13 cellular contexts compared by ENCODE assay signal in genomic region chr10:63204667-63205391, GRCh38.
DNase-seq lines count a peak whose midpoint lies in the region; ATAC-seq and TF ChIP-seq lines count a peak whose summit lies in the region.
"Had no signal": no experiment of that assay in that cellular context is flagged by ENCODE, and none has a peak within 500 bp of the region (broad histone marks: within the 10 kb centered on the region; RNA-seq: fewer than 3 reads in every experiment).

No MANE protein-coding gene starts in this region.

- no peaks in the 10 kb centered on the region for H3K27me3 ChIP-seq in testis
- H3K27me3 ChIP-seq: BE2C had no signal

- H3K27me3 Mint-ChIP-seq in activated T-cell treated with anti-CD3 and anti-CD28 coated beads, Interleukin-2, amount 50 U/mL, for 4 hours (ENCODE audit: low read depth) = no peaks in the 10 kb centered on the region
- H3K27me3 Mint-ChIP-seq in activated CD4-positive, alpha-beta memory T cell treated with anti-CD3 and anti-CD28 coated beads, Interleukin-2, amount 10 ng/mL, durations not matched to agents 7 days and 5 days = no peaks in the 10 kb centered on the region

- no peak overlapping the region for H3K27ac ChIP-seq in testis

- no peaks in the 10 kb centered on the region for H3K36me3 ChIP-seq in testis (ENCODE audit: low read depth, missing control alignments)

- no peaks in the 10 kb centered on the region for H3K9me3 Mint-ChIP-seq in activated T-cell treated with anti-CD3 and anti-CD28 coated beads, Interleukin-2, amount 50 U/mL, for 4 hours
- no peaks in the 10 kb centered on the region for H3K9me3 Mint-ChIP-seq in activated CD4-positive, alpha-beta memory T cell treated with anti-CD3 and anti-CD28 coated beads, Interleukin-2, amount 10 ng/mL, durations not matched to agents 7 days and 5 days
- no peaks in the 10 kb centered on the region for H3K9me3 Mint-ChIP-seq in stimulated activated effector memory CD8-positive, alpha-beta T cell treated with anti-CD3 and anti-CD28 coated beads, Interleukin-12 subunit alpha, Interleukin-12 subunit beta, amount 100 ng/mL, for 72 hours

- TF ChIP-seq CTCF in testis (IDR thresholded peaks at IDR 0.05) = no peak

- peaks cover 25% of the 10 kb centered on the region for H3K4me1 ChIP-seq in testis

- TF ChIP-seq POLR2A in testis (IDR thresholded peaks at IDR 0.05) = no peak

- peak overlapping the region; percentile 79 for H3K27ac Mint-ChIP-seq in activated CD4-positive, alpha-beta memory T cell treated with anti-CD3 and anti-CD28 coated beads, Interleukin-2, amount 10 ng/mL, durations not matched to agents 7 days and 5 days
- H3K27ac Mint-ChIP-seq in stimulated activated effector memory CD8-positive, alpha-beta T cell treated with anti-CD3 and anti-CD28 coated beads, Interleukin-12 subunit alpha, Interleukin-12 subunit beta, amount 100 ng/mL, for 72 hours = peak overlapping the region; percentile 29

- no peak overlapping the region for H3K4me3 ChIP-seq in testis

- H3K36me3 Mint-ChIP-seq in activated T-cell treated with anti-CD3 and anti-CD28 coated beads, Interleukin-2, amount 50 U/mL, for 4 hours (ENCODE audit: insufficient read depth) = peaks cover 34% of the 10 kb centered on the region
- peaks cover 42% of the 10 kb centered on the region for H3K36me3 Mint-ChIP-seq in activated CD4-positive, alpha-beta memory T cell treated with anti-CD3 and anti-CD28 coated beads, Interleukin-2, amount 10 ng/mL, durations not matched to agents 7 days and 5 days (ENCODE audit: low read depth)
- peaks cover 71% of the 10 kb centered on the region for H3K36me3 Mint-ChIP-seq in stimulated activated effector memory CD8-positive, alpha-beta T cell treated with anti-CD3 and anti-CD28 coated beads, Interleukin-12 subunit alpha, Interleukin-12 subunit beta, amount 100 ng/mL, for 72 hours

- intact Hi-C loops in testis (cut with DNase I; ENCODE audit: low total_unique reads) = no loop called here
- intact Hi-C loops in sciatic nerve (cut with DNase I) = no loop called here

- 75 to 76% methylated on average over 4 of the region's 4 CpGs for WGBS in testis, 2 donors

- POLR2A ChIA-PET in activated CD4-positive, alpha-beta memory T cell treated with anti-CD3 and anti-CD28 coated beads, Interleukin-2, amount 10 ng/mL, durations not matched to agents 7 days and 5 days (lab: Charles Lee) = interaction anchor here (4.1 kb wide), 1 partner anchor 63 kb away, joined by 24 read pairs; no protein-coding TSS in a partner anchor

- ATAC-seq in activated T-cell treated with anti-CD3 and anti-CD28 coated beads, Interleukin-2, amount 50 U/mL, for 4 hours = no peak
- ATAC-seq in HG02759 (IDR thresholded peaks at IDR 0.05; ENCODE audit: unreplicated experiment) (peak; percentile 59), GM19328 (IDR thresholded peaks at IDR 0.05; ENCODE audit: unreplicated experiment) (no peak), sciatic nerve (no peak)
- ATAC-seq in stimulated activated effector memory CD8-positive, alpha-beta T cell treated with anti-CD3 and anti-CD28 coated beads, Interleukin-12 subunit alpha, Interleukin-12 subunit beta, amount 100 ng/mL, for 72 hours = peak; percentile 44

- no peak for DNase-seq in activated T-cell treated with anti-CD3 and anti-CD28 coated beads, Interleukin-2, amount 50 U/mL, for 4 hours
- DNase-seq in activated T-cell treated with anti-CD3 and anti-CD28 coated beads, Interleukin-2, amount 50 U/mL, for 1 hour = no peak
- no peak for DNase-seq in activated CD4-positive, alpha-beta memory T cell treated with anti-CD3 and anti-CD28 coated beads, Interleukin-2, amount 10 ng/mL, durations not matched to agents 7 days and 5 days
- no peak for DNase-seq in stimulated activated effector memory CD8-positive, alpha-beta T cell treated with anti-CD3 and anti-CD28 coated beads, Interleukin-12 subunit alpha, Interleukin-12 subunit beta, amount 100 ng/mL, for 72 hours (ENCODE audit: low spot score in 2 of 2)
- DNase-seq in testis (no peak), sciatic nerve (ENCODE audit: low spot score) (no peak)
- DNase-seq: BE2C; HCEC 1CT; NCI-H187 treated with DMSO at 0.1 percent for 48 hours; stimulated activated CD4-positive, alpha-beta T cell treated with anti-CD3 and anti-CD28 coated beads, Interleukin-15, amount 100 ng/mL, for 24 hours; T-helper 9 cell had no signal

- H3K9me3 ChIP-seq in testis = no peaks in the 10 kb centered on the region
- H3K9me3 ChIP-seq: BE2C had no signal

- peaks cover 44% of the 10 kb centered on the region for H3K4me1 Mint-ChIP-seq in activated T-cell treated with anti-CD3 and anti-CD28 coated beads, Interleukin-2, amount 50 U/mL, for 4 hours (ENCODE audit: low read depth)
- peaks cover 49% of the 10 kb centered on the region for H3K4me1 Mint-ChIP-seq in activated CD4-positive, alpha-beta memory T cell treated with anti-CD3 and anti-CD28 coated beads, Interleukin-2, amount 10 ng/mL, durations not matched to agents 7 days and 5 days
- H3K4me1 Mint-ChIP-seq in stimulated activated effector memory CD8-positive, alpha-beta T cell treated with anti-CD3 and anti-CD28 coated beads, Interleukin-12 subunit alpha, Interleukin-12 subunit beta, amount 100 ng/mL, for 72 hours = peaks cover 41% of the 10 kb centered on the region

- peak overlapping the region; percentile 52 for H3K4me3 Mint-ChIP-seq in activated T-cell treated with anti-CD3 and anti-CD28 coated beads, Interleukin-2, amount 50 U/mL, for 4 hours
- H3K4me3 Mint-ChIP-seq in activated CD4-positive, alpha-beta memory T cell treated with anti-CD3 and anti-CD28 coated beads, Interleukin-2, amount 10 ng/mL, durations not matched to agents 7 days and 5 days = peak overlapping the region; percentile 79
- H3K4me3 Mint-ChIP-seq in stimulated activated effector memory CD8-positive, alpha-beta T cell treated with anti-CD3 and anti-CD28 coated beads, Interleukin-12 subunit alpha, Interleukin-12 subunit beta, amount 100 ng/mL, for 72 hours = peak overlapping the region; percentile 49

- CTCF ChIA-PET in activated CD4-positive, alpha-beta memory T cell treated with anti-CD3 and anti-CD28 coated beads, Interleukin-2, amount 10 ng/mL, durations not matched to agents 7 days and 5 days (lab: Charles Lee) = interaction anchor here (0.6 to 1.6 kb wide), 3 partner anchors 11 to 188 kb away, joined by 3 to 8 read pairs (median 4); no protein-coding TSS in a partner anchor

Comparison
In these comparisons a context has a peak if more than half of its experiments do, and no peak if none do; other contexts are left out.
1. ATAC-seq: peak in HG02759 (single experiment) and stimulated activated effector memory CD8-positive, alpha-beta T cell treated with anti-CD3 and anti-CD28 coated beads, Interleukin-12 subunit alpha, Interleukin-12 subunit beta, amount 100 ng/mL, for 72 hours (single experiment); none in activated T-cell treated with anti-CD3 and anti-CD28 coated beads, Interleukin-2, amount 50 U/mL, for 4 hours (0 of 2), GM19328 (single experiment) and sciatic nerve (single experiment).
2. Peak in every context shown above with its lines, with median percentiles within 50 percentile points of each other: H3K4me3 Mint-ChIP-seq.